19 cellular contexts compared by ENCODE assay signal in the genomic region with DNA sequence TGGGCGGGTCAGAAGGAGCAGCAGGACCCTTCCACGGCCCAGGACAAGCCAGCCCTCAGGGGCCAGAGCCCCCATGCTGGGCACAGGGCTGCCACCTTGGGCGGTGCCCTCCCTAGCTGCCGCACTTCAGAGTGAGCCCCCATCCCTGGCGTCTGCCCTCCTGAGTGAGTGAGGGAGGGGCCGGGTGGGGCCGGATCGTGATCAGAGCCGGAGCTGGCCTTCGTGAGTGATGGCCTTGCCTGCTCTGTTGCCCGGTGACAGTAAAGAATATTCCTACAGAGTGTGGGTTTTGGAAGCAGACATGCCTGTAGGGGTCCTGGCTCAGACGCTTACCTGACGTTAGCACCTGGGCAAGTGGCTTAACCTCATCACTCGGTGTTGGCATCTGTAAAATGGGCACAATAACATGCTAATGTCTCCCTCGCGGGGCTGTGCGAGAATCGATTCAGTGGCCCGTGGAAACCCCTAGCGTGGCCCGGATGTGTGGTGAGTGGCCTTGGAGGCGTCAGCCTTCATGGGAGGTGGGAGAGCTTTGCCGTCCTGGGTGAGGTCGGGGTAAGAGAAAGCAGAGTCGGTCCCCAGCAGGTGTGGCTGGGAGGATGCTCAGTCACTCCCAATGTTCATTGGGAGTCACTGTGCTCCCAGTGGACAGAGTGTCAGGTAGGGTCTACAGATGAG. TPM values are rescaled to one million over a fixed set of nuclear protein-coding genes. Genes with fewer than 3 reads are reported as not detected.
DNase-seq lines count a peak whose midpoint lies in the region; ATAC-seq, FAIRE-seq and TF ChIP-seq lines count a peak whose summit lies in the region.
"Had no signal": no experiment of that assay in that cellular context is flagged by ENCODE, and none has a peak within 500 bp of the region (broad histone marks: within the 10 kb centered on the region; RNA-seq: fewer than 3 reads in every experiment).

No MANE protein-coding gene starts in this region.

- no peaks in the 10 kb centered on the region for H3K4me1 Mint-ChIP-seq in type B pancreatic cell (ENCODE audit: unreplicated experiment)
- H3K4me1 Mint-ChIP-seq: CD4-positive, CD25-positive, alpha-beta regulatory T cell had no signal

- no peak overlapping the region for H2BK5ac ChIP-seq in neuronal stem cell (ENCODE audit: low read length)

- 83% methylated on average over 17 of the region's 25 CpGs for WGBS in A549 (ENCODE audit: missing lambda C conversion rate)
- no CpG with 5 or more reads among the region's 25 CpGs for whole genome bisulfite sequencing in neuronal stem cell (ENCODE audit: extremely low coverage in 2 of 2, insufficient read length in 2 of 2, insufficient replicate concordance in 1 of 2), 2 donors

- H3K14ac ChIP-seq in neuronal stem cell (ENCODE audit: low read length): no peak overlapping the region

- no peak overlapping the region for H3K9ac ChIP-seq in BLaER1
- no peak overlapping the region for H3K9ac ChIP-seq in OCI-LY3 (ENCODE audit: low read length)
- H3K9ac ChIP-seq in neuronal stem cell (ENCODE audit: low read depth, low read length, poor library complexity): no peak overlapping the region

- H3K27me3 ChIP-seq in BLaER1: no peaks in the 10 kb centered on the region
- peaks cover 39% of the 10 kb centered on the region for H3K27me3 ChIP-seq in OCI-LY3 (ENCODE audit: low read depth, low read length)
- peaks cover 0 to 5% (median 0%) of the 10 kb centered on the region in 3 experiments for H3K27me3 ChIP-seq in neuronal stem cell (ENCODE audit: control insufficient read depth in 3 of 3, insufficient read depth in 3 of 3, low read depth in 1 of 3, low read length in 3 of 3)

- peak overlapping the region in 1 of 2 experiments; percentile 51; a peak in 2 of 6 replicates for H3K27ac ChIP-seq in A549
- H3K27ac ChIP-seq in BLaER1: no peak overlapping the region
- no peak overlapping the region for H3K27ac ChIP-seq in OCI-LY3 (ENCODE audit: low read length)
- H3K27ac ChIP-seq in neuronal stem cell (replicated peaks; ENCODE audit: low read length): no peak overlapping the region
- H3K27ac ChIP-seq: C4-2B had no signal

- H3K36me3 ChIP-seq in BLaER1: no peaks in the 10 kb centered on the region
- no peaks in the 10 kb centered on the region for H3K36me3 ChIP-seq in OCI-LY3 (replicated peaks; ENCODE audit: low read depth, low read length)
- peaks cover 0 to 1% of the 10 kb centered on the region in 2 donors for H3K36me3 ChIP-seq in neuronal stem cell (replicated peaks in 1 of 2; ENCODE audit: control insufficient read depth in 2 of 2, insufficient read depth in 2 of 2, low read length in 2 of 2)
- H3K36me3 ChIP-seq: BE2C had no signal

- no peak overlapping the region for H3K23ac ChIP-seq in neuronal stem cell (ENCODE audit: low read depth, low read length, poor library complexity)

- H3K27me3 Mint-ChIP-seq in type B pancreatic cell: peaks cover 6% of the 10 kb centered on the region

- H2BK12ac ChIP-seq in neuronal stem cell (ENCODE audit: low read length): no peak overlapping the region

- H3K18ac ChIP-seq in neuronal stem cell (ENCODE audit: low read length): peak overlapping the region; percentile 32

- no peaks in the 10 kb centered on the region for H3K36me3 Mint-ChIP-seq in type B pancreatic cell
- H3K36me3 Mint-ChIP-seq: CD4-positive, CD25-positive, alpha-beta regulatory T cell; CD8-positive, alpha-beta T cell had no signal

- H4K91ac ChIP-seq in neuronal stem cell (ENCODE audit: low read depth, low read length, poor library complexity): no peak overlapping the region

- H3K4ac ChIP-seq in neuronal stem cell (ENCODE audit: low read length): no peak overlapping the region

- H3K4me2 ChIP-seq in A549 (peak overlapping the region; percentile 47), BLaER1 (peak overlapping the region; percentile 5; the same call in 1 of the 2 replicates), OCI-LY3 (ENCODE audit: low read length) (peak overlapping the region; percentile 40; the same call in 1 of the 2 replicates), neuronal stem cell (ENCODE audit: insufficient read depth, low read length, poor library complexity, severe bottlenecking) (no peak overlapping the region)

- no peak overlapping the region for H2BK15ac ChIP-seq in neuronal stem cell (ENCODE audit: low read length)

- no peak overlapping the region for H2BK120ac ChIP-seq in neuronal stem cell (ENCODE audit: low read depth, low read length)

- H3K4me3 ChIP-seq in A549: no peak overlapping the region
- no peak overlapping the region for H3K4me3 ChIP-seq in BLaER1
- H3K4me3 ChIP-seq in OCI-LY3 (ENCODE audit: low read length): no peak overlapping the region
- H3K4me3 ChIP-seq in neuronal stem cell (ENCODE audit: low read length in 2 of 2): no peak overlapping the region

- POLR2A ChIA-PET in A549 (lab: Yijun Ruan, JAX): no interaction called here

- ATAC-seq in A549: no peak; a peak in 1 of 6 replicates
- ATAC-seq in GM19328 (IDR thresholded peaks at IDR 0.05; ENCODE audit: unreplicated experiment): no peak
- ATAC-seq: CD8-positive, alpha-beta T cell; HCT116 had no signal

- no peaks in the 10 kb centered on the region for H3K79me1 ChIP-seq in neuronal stem cell (ENCODE audit: low read depth, low read length)

- H3K9me3 Mint-ChIP-seq in type B pancreatic cell: peaks cover 6% of the 10 kb centered on the region

- no peak for TF ChIP-seq CTCF in A549 (IDR thresholded peaks at IDR 0.05)
- no peak for TF ChIP-seq CTCF in OCI-LY3 (IDR thresholded peaks at IDR 0.05; ENCODE audit: low read depth, low read length)
- no peak for TF ChIP-seq CTCF in type B pancreatic cell (conservative IDR thresholded peaks at IDR 0.05)

- H2AK5ac ChIP-seq in neuronal stem cell (ENCODE audit: low read depth, low read length): peak overlapping the region; percentile 41

- no peak for TF ChIP-seq RAD21 in A549 (conservative IDR thresholded peaks at IDR 0.05 in 1 of 2, IDR thresholded peaks at IDR 0.05 in 1 of 2)

- H4K20me1 ChIP-seq in BLaER1 (no peaks in the 10 kb centered on the region), OCI-LY3 (ENCODE audit: insufficient read depth, low read length) (no peaks in the 10 kb centered on the region)

- FAIRE-seq in A549 (lab: Jason Lieb, UNC): no peak
- FAIRE-seq: G401.6, GM12892, GM19239 had no signal

- no peak for TF ChIP-seq EP300 in A549 (IDR thresholded peaks at IDR 0.05)

- H3K4me1 ChIP-seq in A549 (peaks cover 11% of the 10 kb centered on the region), BLaER1 (peaks cover 16% of the 10 kb centered on the region), OCI-LY3 (ENCODE audit: low read length) (peaks cover 10% of the 10 kb centered on the region), neuronal stem cell (ENCODE audit: control insufficient read depth in 2 of 2, insufficient read depth in 1 of 2, low read depth in 1 of 2, low read length in 2 of 2) (no peaks in the 10 kb centered on the region)
- H3K4me1 ChIP-seq: BE2C, Caco-2 had no signal

- CTCF ChIA-PET in A549 (lab: Yijun Ruan, JAX): interaction anchor here (0.6 to 7.1 kb wide), 3 partner anchors 7 to 212 kb away, joined by 3 to 110 read pairs (median 4); no protein-coding TSS in a partner anchor

- H3K79me2 ChIP-seq in OCI-LY3 (ENCODE audit: low read length): no peaks in the 10 kb centered on the region

- no peak overlapping the region for H2AFZ ChIP-seq in OCI-LY3 (ENCODE audit: low read depth, low read length)
- H2AFZ ChIP-seq in neuronal stem cell (ENCODE audit: low read length): no peak overlapping the region

- no peak for TF ChIP-seq POLR2A in A549 (IDR thresholded peaks at IDR 0.05; ENCODE audit: low read length)

- H3K9me3 ChIP-seq in A549: peaks cover 21% of the 10 kb centered on the region
- peaks cover 8% of the 10 kb centered on the region for H3K9me3 ChIP-seq in BLaER1
- 0 out of 2 replicates have a peak, but pooled peaks cover 6% of the 10 kb centered on the region for H3K9me3 ChIP-seq in OCI-LY3 (ENCODE audit: insufficient read depth, low read length)
- H3K9me3 ChIP-seq in neuronal stem cell (replicated peaks in 1 of 2; ENCODE audit: control insufficient read depth in 2 of 2, insufficient read depth in 1 of 2, low read depth in 1 of 2, low read length in 2 of 2): peaks cover 2 to 5% of the 10 kb centered on the region in 2 donors
- H3K9me3 ChIP-seq: BE2C had no signal

- H3K4me3 Mint-ChIP-seq in type B pancreatic cell: no peak overlapping the region
- H3K4me3 Mint-ChIP-seq: CD4-positive, CD25-positive, alpha-beta regulatory T cell; CD8-positive, alpha-beta T cell had no signal

- H4K8ac ChIP-seq in neuronal stem cell (ENCODE audit: low read depth, low read length): no peak overlapping the region

- no peak for DNase-seq in A549 (ENCODE audit: low read depth in 1 of 2, low spot score in 1 of 2)
- DNase-seq in neuronal stem cell (ENCODE audit: low spot score): no peak
- DNase-seq in AML-193 (lab: John Stamatoyannopoulos, UW): no peak
- no peak for DNase-seq in type B pancreatic cell (ENCODE audit: extremely low spot score, unreplicated experiment)
- DNase-seq: BE2C; Caco-2; CD4-positive, CD25-positive, alpha-beta regulatory T cell; CD8-positive, alpha-beta T cell; DMS153; DND-41; GOT3 had no signal

- no peak overlapping the region for H3K27ac Mint-ChIP-seq in type B pancreatic cell
- H3K27ac Mint-ChIP-seq: CD4-positive, CD25-positive, alpha-beta regulatory T cell; CD8-positive, alpha-beta T cell had no signal

TF ChIP-seq in A549, 52 proteins besides CTCF, POLR2A, EP300 and RAD21 (continues in another document):
- TF ChIP-seq CEBPB (IDR thresholded peaks at IDR 0.05): no peak
- TF ChIP-seq CHD4 (IDR thresholded peaks at IDR 0.05; ENCODE audit: borderline replicate concordance): no peak
- TF ChIP-seq RFX5 (IDR thresholded peaks at IDR 0.05): no peak
- TF ChIP-seq HEYL (CRISPR knock-in tag; IDR thresholded peaks at IDR 0.05): no peak
- no peak for TF ChIP-seq FOSB (CRISPR knock-in tag; IDR thresholded peaks at IDR 0.05)
- TF ChIP-seq, protein P1, sequence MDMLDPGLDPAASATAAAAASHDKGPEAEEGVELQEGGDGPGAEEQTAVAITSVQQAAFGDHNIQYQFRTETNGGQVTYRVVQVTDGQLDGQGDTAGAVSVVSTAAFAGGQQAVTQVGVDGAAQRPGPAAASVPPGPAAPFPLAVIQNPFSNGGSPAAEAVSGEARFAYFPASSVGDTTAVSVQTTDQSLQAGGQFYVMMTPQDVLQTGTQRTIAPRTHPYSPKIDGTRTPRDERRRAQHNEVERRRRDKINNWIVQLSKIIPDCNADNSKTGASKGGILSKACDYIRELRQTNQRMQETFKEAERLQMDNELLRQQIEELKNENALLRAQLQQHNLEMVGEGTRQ (IDR thresholded peaks at IDR 0.05): no peak
- no peak for TF ChIP-seq KDM1A (IDR thresholded peaks at IDR 0.05; ENCODE audit: low read depth)
- no peak for TF ChIP-seq NPAS2 (CRISPR knock-in tag; IDR thresholded peaks at IDR 0.05; ENCODE audit: borderline replicate concordance)

RNA-seq across cellular contexts. Expression of gene JPH3, which starts 26.1 kb away (rescaled TPM):
- polyA plus RNA-seq in A549 (2011; rRNA removed) (0.36 and 0.38 TPM in 2 replicates), A549 (2017; fragmentation: RNase III; extraction: RNeasy Plus Mini Kit Qiagen cat#74134 plus additional on column Dnase treatment) (1.4 to 1.6 TPM (median 1.4 TPM) in 3 replicates)
- polyA plus RNA-seq in A549 (2012; cell fraction: cytosol; rRNA removed): 0.66 and 0.96 TPM in 2 replicates
- 0.80 and 0.91 TPM in 2 replicates for polyA plus RNA-seq in A549 (2012; cell fraction: nucleus; rRNA removed)
- polyA minus RNA-seq in A549 (2011; rRNA and poly(A)+ RNA removed): 0.17 and 0.58 TPM in 2 replicates
- polyA plus RNA-seq in neuronal stem cell (2013, experiment 1 of 2): 18.1 TPM
- 17.6 TPM for polyA plus RNA-seq in neuronal stem cell (2013, experiment 2 of 2)
- total RNA-seq in type B pancreatic cell (ENCODE audit: low replicate concordance): 7.2 and 27.5 TPM in 2 replicates
- total RNA-seq: CD4-positive, CD25-positive, alpha-beta regulatory T cell; CD8-positive, alpha-beta T cell had no signal
- polyA plus RNA-seq: CD4-positive, CD25-positive, alpha-beta regulatory T cell had no signal
